2 cellular contexts compared by ENCODE assay signal in the genomic region with DNA sequence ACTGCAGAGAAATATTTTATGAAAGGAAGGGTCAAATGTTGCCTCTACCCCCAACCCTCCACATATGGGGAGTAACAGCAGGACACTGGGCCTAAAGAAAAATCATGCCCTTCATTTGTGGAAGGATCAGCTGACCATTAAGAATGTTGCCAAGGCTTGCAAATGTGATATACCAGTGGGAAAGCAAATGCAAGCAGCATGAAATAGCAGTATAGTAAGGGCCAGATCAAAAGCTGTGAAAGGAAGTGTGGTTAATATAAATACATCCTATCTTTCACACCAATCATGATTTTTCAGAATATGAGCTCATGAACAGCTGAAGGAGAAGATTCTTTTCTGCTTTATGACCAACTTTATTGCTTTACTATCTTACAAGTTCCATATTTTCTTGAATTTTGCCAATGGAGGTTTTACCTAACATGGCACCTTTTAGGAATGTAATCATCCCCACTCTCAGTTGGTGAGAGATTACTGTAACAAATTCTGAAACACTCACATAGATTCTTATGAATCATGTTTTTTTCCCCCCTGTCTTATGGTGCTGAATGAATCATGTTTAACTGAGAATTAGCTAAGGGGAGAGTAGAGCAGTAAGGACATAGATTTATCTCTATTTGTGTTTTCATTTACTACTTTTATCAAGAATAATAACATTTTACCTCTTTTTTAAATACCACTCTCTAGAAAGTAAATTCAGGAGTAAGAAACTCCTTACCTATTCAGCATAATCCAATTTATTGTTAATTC.
TF ChIP-seq lines count a peak whose summit lies in the region.

No MANE protein-coding gene starts in this region.

TF ChIP-seq in SK-N-SH, 30 proteins besides CTCF, POLR2A, EP300 and RAD21 (continued from another document):
- no peak for TF ChIP-seq RCOR1 (IDR thresholded peaks at IDR 0.05; ENCODE audit: low read length)
- no peak for TF ChIP-seq MXI1 (IDR thresholded peaks at IDR 0.05; ENCODE audit: low read depth, low read length)
- no peak for TF ChIP-seq RFX5 (IDR thresholded peaks at IDR 0.05; ENCODE audit: low read length)
- TF ChIP-seq SIN3A (IDR thresholded peaks at IDR 0.05; ENCODE audit: borderline replicate concordance, low read depth, low read length) = no peak

TF ChIP-seq in A549, 52 proteins besides CTCF, POLR2A, EP300 and RAD21:
- TF ChIP-seq, protein P1, sequence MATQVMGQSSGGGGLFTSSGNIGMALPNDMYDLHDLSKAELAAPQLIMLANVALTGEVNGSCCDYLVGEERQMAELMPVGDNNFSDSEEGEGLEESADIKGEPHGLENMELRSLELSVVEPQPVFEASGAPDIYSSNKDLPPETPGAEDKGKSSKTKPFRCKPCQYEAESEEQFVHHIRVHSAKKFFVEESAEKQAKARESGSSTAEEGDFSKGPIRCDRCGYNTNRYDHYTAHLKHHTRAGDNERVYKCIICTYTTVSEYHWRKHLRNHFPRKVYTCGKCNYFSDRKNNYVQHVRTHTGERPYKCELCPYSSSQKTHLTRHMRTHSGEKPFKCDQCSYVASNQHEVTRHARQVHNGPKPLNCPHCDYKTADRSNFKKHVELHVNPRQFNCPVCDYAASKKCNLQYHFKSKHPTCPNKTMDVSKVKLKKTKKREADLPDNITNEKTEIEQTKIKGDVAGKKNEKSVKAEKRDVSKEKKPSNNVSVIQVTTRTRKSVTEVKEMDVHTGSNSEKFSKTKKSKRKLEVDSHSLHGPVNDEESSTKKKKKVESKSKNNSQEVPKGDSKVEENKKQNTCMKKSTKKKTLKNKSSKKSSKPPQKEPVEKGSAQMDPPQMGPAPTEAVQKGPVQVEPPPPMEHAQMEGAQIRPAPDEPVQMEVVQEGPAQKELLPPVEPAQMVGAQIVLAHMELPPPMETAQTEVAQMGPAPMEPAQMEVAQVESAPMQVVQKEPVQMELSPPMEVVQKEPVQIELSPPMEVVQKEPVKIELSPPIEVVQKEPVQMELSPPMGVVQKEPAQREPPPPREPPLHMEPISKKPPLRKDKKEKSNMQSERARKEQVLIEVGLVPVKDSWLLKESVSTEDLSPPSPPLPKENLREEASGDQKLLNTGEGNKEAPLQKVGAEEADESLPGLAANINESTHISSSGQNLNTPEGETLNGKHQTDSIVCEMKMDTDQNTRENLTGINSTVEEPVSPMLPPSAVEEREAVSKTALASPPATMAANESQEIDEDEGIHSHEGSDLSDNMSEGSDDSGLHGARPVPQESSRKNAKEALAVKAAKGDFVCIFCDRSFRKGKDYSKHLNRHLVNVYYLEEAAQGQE (IDR thresholded peaks at IDR 0.05) = no peak
- TF ChIP-seq NFE2L2 (conservative IDR thresholded peaks at IDR 0.05; ENCODE audit: low read length) (no peak), HMGXB4 (CRISPR knock-in tag; IDR thresholded peaks at IDR 0.05; ENCODE audit: borderline replicate concordance) (no peak), CEBPB (IDR thresholded peaks at IDR 0.05) (no peak), RFX5 (IDR thresholded peaks at IDR 0.05) (no peak), RCOR1 (IDR thresholded peaks at IDR 0.05; ENCODE audit: low read depth, low read length) (no peak), ZNF302 (CRISPR knock-in tag; IDR thresholded peaks at IDR 0.05) (no peak), KDM5A (IDR thresholded peaks at IDR 0.05) (no peak), CHD2 (IDR thresholded peaks at IDR 0.05; ENCODE audit: low read length, partially characterized antibody) (no peak)
- TF ChIP-seq, protein P2, sequence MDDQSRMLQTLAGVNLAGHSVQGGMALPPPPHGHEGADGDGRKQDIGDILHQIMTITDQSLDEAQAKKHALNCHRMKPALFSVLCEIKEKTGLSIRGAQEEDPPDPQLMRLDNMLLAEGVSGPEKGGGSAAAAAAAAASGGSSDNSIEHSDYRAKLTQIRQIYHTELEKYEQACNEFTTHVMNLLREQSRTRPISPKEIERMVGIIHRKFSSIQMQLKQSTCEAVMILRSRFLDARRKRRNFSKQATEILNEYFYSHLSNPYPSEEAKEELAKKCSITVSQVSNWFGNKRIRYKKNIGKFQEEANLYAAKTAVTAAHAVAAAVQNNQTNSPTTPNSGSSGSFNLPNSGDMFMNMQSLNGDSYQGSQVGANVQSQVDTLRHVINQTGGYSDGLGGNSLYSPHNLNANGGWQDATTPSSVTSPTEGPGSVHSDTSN (IDR thresholded peaks at IDR 0.05) = no peak
- TF ChIP-seq, protein P3, sequence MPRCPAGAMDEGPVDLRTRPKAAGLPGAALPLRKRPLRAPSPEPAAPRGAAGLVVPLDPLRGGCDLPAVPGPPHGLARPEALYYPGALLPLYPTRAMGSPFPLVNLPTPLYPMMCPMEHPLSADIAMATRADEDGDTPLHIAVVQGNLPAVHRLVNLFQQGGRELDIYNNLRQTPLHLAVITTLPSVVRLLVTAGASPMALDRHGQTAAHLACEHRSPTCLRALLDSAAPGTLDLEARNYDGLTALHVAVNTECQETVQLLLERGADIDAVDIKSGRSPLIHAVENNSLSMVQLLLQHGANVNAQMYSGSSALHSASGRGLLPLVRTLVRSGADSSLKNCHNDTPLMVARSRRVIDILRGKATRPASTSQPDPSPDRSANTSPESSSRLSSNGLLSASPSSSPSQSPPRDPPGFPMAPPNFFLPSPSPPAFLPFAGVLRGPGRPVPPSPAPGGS (IDR thresholded peaks at IDR 0.05) = no peak
- TF ChIP-seq, protein P4, sequence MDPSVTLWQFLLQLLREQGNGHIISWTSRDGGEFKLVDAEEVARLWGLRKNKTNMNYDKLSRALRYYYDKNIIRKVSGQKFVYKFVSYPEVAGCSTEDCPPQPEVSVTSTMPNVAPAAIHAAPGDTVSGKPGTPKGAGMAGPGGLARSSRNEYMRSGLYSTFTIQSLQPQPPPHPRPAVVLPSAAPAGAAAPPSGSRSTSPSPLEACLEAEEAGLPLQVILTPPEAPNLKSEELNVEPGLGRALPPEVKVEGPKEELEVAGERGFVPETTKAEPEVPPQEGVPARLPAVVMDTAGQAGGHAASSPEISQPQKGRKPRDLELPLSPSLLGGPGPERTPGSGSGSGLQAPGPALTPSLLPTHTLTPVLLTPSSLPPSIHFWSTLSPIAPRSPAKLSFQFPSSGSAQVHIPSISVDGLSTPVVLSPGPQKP (IDR thresholded peaks at IDR 0.05; ENCODE audit: low read depth, low read length) = no peak
